10 cellular contexts compared by ENCODE assay signal in genomic region chr20:63025534-63026331, GRCh38. TPM values are rescaled to one million over a fixed set of nuclear protein-coding genes. Genes with fewer than 3 reads are reported as not detected.
DNase-seq lines count a peak whose midpoint lies in the region; ATAC-seq, FAIRE-seq and TF ChIP-seq lines count a peak whose summit lies in the region.
"Had no signal": no experiment of that assay in that cellular context is flagged by ENCODE, and none has a peak within 500 bp of the region (broad histone marks: within the 10 kb centered on the region; RNA-seq: fewer than 3 reads in every experiment).

No MANE protein-coding gene starts in this region.

- H3K4me3 ChIP-seq in Caco-2 (ENCODE audit: low read depth, low read length): no peak overlapping the region
- no peak overlapping the region for H3K4me3 ChIP-seq in astrocyte (ENCODE audit: insufficient read depth, low read depth, low read length)
- H3K4me3 ChIP-seq in neuronal stem cell (ENCODE audit: low read length in 2 of 2): no peak overlapping the region

- H3K9me3 ChIP-seq in Caco-2: no peaks in the 10 kb centered on the region
- H3K9me3 ChIP-seq in astrocyte (ENCODE audit: insufficient read depth, low read depth, low read length): no peaks in the 10 kb centered on the region
- peaks cover 0 to 4% of the 10 kb centered on the region in 2 donors for H3K9me3 ChIP-seq in neuronal stem cell (replicated peaks in 1 of 2; ENCODE audit: control insufficient read depth in 2 of 2, insufficient read depth in 1 of 2, low read depth in 1 of 2, low read length in 2 of 2)

- H3K4me1 Mint-ChIP-seq in Caco-2 (ENCODE audit: low read depth, unreplicated experiment): peaks cover 17% of the 10 kb centered on the region
- peaks cover 6% of the 10 kb centered on the region; the same call in 1 of the 2 replicates for H3K4me1 Mint-ChIP-seq in HFFc6 (ENCODE audit: low read depth)
- no peaks in the 10 kb centered on the region for H3K4me1 Mint-ChIP-seq in astrocyte (ENCODE audit: low read depth, unreplicated experiment)
- H3K4me1 Mint-ChIP-seq in immature natural killer cell: no peaks in the 10 kb centered on the region

- H3K27ac ChIP-seq in astrocyte (ENCODE audit: low read depth, low read length): no peak overlapping the region
- no peak overlapping the region for H3K27ac ChIP-seq in neuronal stem cell (replicated peaks; ENCODE audit: low read length)

- no CpG with 5 or more reads among the region's 45 CpGs for WGBS in neuronal stem cell (ENCODE audit: extremely low coverage in 2 of 2, insufficient read length in 2 of 2, insufficient replicate concordance in 1 of 2), 2 donors

- no peak for FAIRE-seq in astrocyte (lab: Jason Lieb, UNC)

- H3K36me3 ChIP-seq in Caco-2 (ENCODE audit: control insufficient read depth, insufficient read depth, low read length): no peaks in the 10 kb centered on the region
- no peaks in the 10 kb centered on the region for H3K36me3 ChIP-seq in astrocyte (ENCODE audit: insufficient read depth, low read length)
- no peaks in the 10 kb centered on the region for H3K36me3 ChIP-seq in neuronal stem cell (replicated peaks in 1 of 2; ENCODE audit: control insufficient read depth in 2 of 2, insufficient read depth in 2 of 2, low read length in 2 of 2)

- POLR2A ChIA-PET in Caco-2 (lab: Charles Lee) (no interaction called here), GM10248 (lab: Yijun Ruan, JAX) (no interaction called here)

- no peak overlapping the region for H4K91ac ChIP-seq in neuronal stem cell (ENCODE audit: low read depth, low read length, poor library complexity)

- H2BK120ac ChIP-seq in neuronal stem cell (ENCODE audit: low read depth, low read length): no peak overlapping the region

- no peak overlapping the region for H3K14ac ChIP-seq in neuronal stem cell (ENCODE audit: low read length)

- H3K4ac ChIP-seq in neuronal stem cell (ENCODE audit: low read length): no peak overlapping the region

- peaks cover 22% of the 10 kb centered on the region for H3K4me1 ChIP-seq in Caco-2
- H3K4me1 ChIP-seq in astrocyte (ENCODE audit: insufficient read depth, low read length): no peaks in the 10 kb centered on the region
- peaks cover 8 to 14% of the 10 kb centered on the region in 2 donors for H3K4me1 ChIP-seq in neuronal stem cell (ENCODE audit: control insufficient read depth in 2 of 2, insufficient read depth in 1 of 2, low read depth in 1 of 2, low read length in 2 of 2)

- CTCF ChIA-PET in Caco-2 (lab: Charles Lee) (no interaction called here), GM10248 (lab: Yijun Ruan, JAX) (interaction anchor here (1.1 to 2.4 kb wide), 3 partner anchors 14 to 53 kb away, joined by 3 to 7 read pairs (median 7); no protein-coding TSS in a partner anchor)

- peak overlapping the region; percentile 75 for H3K18ac ChIP-seq in neuronal stem cell (ENCODE audit: low read length)

- peak overlapping the region; percentile 53 for H2BK15ac ChIP-seq in neuronal stem cell (ENCODE audit: low read length)

- H3K23ac ChIP-seq in neuronal stem cell (ENCODE audit: low read depth, low read length, poor library complexity): peak overlapping the region; percentile 3

- no peak overlapping the region for H2BK5ac ChIP-seq in neuronal stem cell (ENCODE audit: low read length)

- intact Hi-C loops in Caco-2 (cut with micrococcal nuclease; ENCODE audit: unreplicated experiment): no loop called here

- BruUV-seq in Caco-2 (replicated peaks; lab: Mats Ljungman, UMichigan): no TSS peak

- H2BK12ac ChIP-seq in neuronal stem cell (ENCODE audit: low read length): no peak overlapping the region

- H3K4me3 Mint-ChIP-seq in Caco-2 (ENCODE audit: unreplicated experiment): no peak overlapping the region
- H3K4me3 Mint-ChIP-seq in HFFc6: peak overlapping the region; percentile 46
- no peak overlapping the region for H3K4me3 Mint-ChIP-seq in astrocyte (ENCODE audit: unreplicated experiment)
- no peak overlapping the region for H3K4me3 Mint-ChIP-seq in immature natural killer cell

- H3K27me3 Mint-ChIP-seq in Caco-2 (ENCODE audit: insufficient read depth, unreplicated experiment) (no peaks in the 10 kb centered on the region), HFFc6 (ENCODE audit: insufficient read depth) (peaks cover 63% of the 10 kb centered on the region), astrocyte (ENCODE audit: low read depth, unreplicated experiment) (peaks cover 52% of the 10 kb centered on the region), immature natural killer cell (ENCODE audit: low read depth in 3 of 3) (peaks cover 3 to 9% (median 8%) of the 10 kb centered on the region in 3 donors)

- H4K8ac ChIP-seq in neuronal stem cell (ENCODE audit: low read depth, low read length): no peak overlapping the region

- no peaks in the 10 kb centered on the region for H3K79me1 ChIP-seq in neuronal stem cell (ENCODE audit: low read depth, low read length)

- H3K9ac ChIP-seq in astrocyte (ENCODE audit: low read length) (no peak overlapping the region), neuronal stem cell (ENCODE audit: low read depth, low read length, poor library complexity) (no peak overlapping the region)

- no peak for ATAC-seq in GM21390 (IDR thresholded peaks at IDR 0.05; ENCODE audit: unreplicated experiment)

- no peak for TF ChIP-seq CTCF in Caco-2 (IDR thresholded peaks at IDR 0.05; ENCODE audit: insufficient read depth in 1 of 2, low read depth in 1 of 2, low read length in 1 of 2, severe bottlenecking in 1 of 2, unreplicated experiment in 1 of 2)
- TF ChIP-seq CTCF in HFFc6 (IDR thresholded peaks at IDR 0.05): no peak
- TF ChIP-seq CTCF in astrocyte (IDR thresholded peaks at IDR 0.05; ENCODE audit: insufficient read depth, low read depth, low read length): no peak
- no peak for TF ChIP-seq CTCF in GM10248 (IDR thresholded peaks at IDR 0.05; ENCODE audit: control extremely low read depth, extremely low read depth, low read depth, missing control alignments)

- no peaks in the 10 kb centered on the region for H3K79me2 ChIP-seq in astrocyte (ENCODE audit: insufficient read depth, low read length)

- H3K27ac Mint-ChIP-seq in Caco-2 (ENCODE audit: unreplicated experiment): peak overlapping the region; percentile 4
- H3K27ac Mint-ChIP-seq in HFFc6: no peak overlapping the region
- no peak overlapping the region for H3K27ac Mint-ChIP-seq in astrocyte (ENCODE audit: unreplicated experiment)
- no peak overlapping the region for H3K27ac Mint-ChIP-seq in immature natural killer cell

- H2AK5ac ChIP-seq in neuronal stem cell (ENCODE audit: low read depth, low read length): peak overlapping the region; percentile 80

- H3K27me3 ChIP-seq in Caco-2 (replicated peaks; ENCODE audit: control insufficient read depth, insufficient read depth, low read length) (no peaks in the 10 kb centered on the region), astrocyte (ENCODE audit: insufficient read depth, low read length) (peaks cover 49% of the 10 kb centered on the region), neuronal stem cell (ENCODE audit: control insufficient read depth in 3 of 3, insufficient read depth in 3 of 3, low read depth in 1 of 3, low read length in 3 of 3) (peaks cover 0 to 37% (median 6%) of the 10 kb centered on the region in 3 experiments)

- peaks cover 21% of the 10 kb centered on the region for H3K36me3 Mint-ChIP-seq in Caco-2 (ENCODE audit: insufficient read depth, unreplicated experiment)
- H3K36me3 Mint-ChIP-seq in HFFc6 (ENCODE audit: low read depth): no peaks in the 10 kb centered on the region
- peaks cover 2% of the 10 kb centered on the region for H3K36me3 Mint-ChIP-seq in astrocyte (ENCODE audit: low read depth, unreplicated experiment)
- no peaks in the 10 kb centered on the region for H3K36me3 Mint-ChIP-seq in immature natural killer cell

- DNase-seq in Caco-2 (peak in 1 of 2 experiments; percentile 42), HFFc6 (peak; percentile 11), astrocyte (ENCODE audit: low read depth) (peak; percentile 4), neuronal stem cell (ENCODE audit: low spot score) (no peak), GM10248 (ENCODE audit: extremely low spot score) (no peak), immature natural killer cell (no peak), NCI-H2171 (lab: John Stamatoyannopoulos, UW) (no peak)
- DNase-seq: islet precursor cell; stimulated activated CD4-positive, alpha-beta T cell treated with anti-CD3 and anti-CD28 coated beads, Interleukin-4, amount 100 ng/mL, for 24 hours had no signal

- H4K20me1 ChIP-seq in astrocyte (ENCODE audit: insufficient read depth, low read length): no peaks in the 10 kb centered on the region

- H3K4me2 ChIP-seq in astrocyte (ENCODE audit: low read length) (peak overlapping the region; percentile 44), neuronal stem cell (ENCODE audit: insufficient read depth, low read length, poor library complexity, severe bottlenecking) (no peak overlapping the region)

- H2AFZ ChIP-seq in astrocyte (ENCODE audit: low read depth, low read length) (peak overlapping the region; percentile 56), neuronal stem cell (ENCODE audit: low read length) (no peak overlapping the region)

- H3K9me3 Mint-ChIP-seq in Caco-2 (ENCODE audit: unreplicated experiment) (peaks cover 5% of the 10 kb centered on the region), HFFc6 (peaks cover 4% of the 10 kb centered on the region; the same call in 1 of the 2 replicates), astrocyte (ENCODE audit: unreplicated experiment) (peaks cover 3% of the 10 kb centered on the region), immature natural killer cell (peaks cover 0 to 2% (median 0%) of the 10 kb centered on the region in 6 donors)

RNA-seq across cellular contexts. Expression of gene BHLHE23, which starts 19.0 kb away (rescaled TPM):
- 0.49 and 0.95 TPM in 2 replicates for total RNA-seq in Caco-2 (2022)
- not detected for total RNA-seq in HFFc6 (2021; fragmentation: NEBNext Ultra II Directional; extraction: Animal tissue kit (Norgen Biotek cat#: 25700))
- not detected in 2 replicates for total RNA-seq in astrocyte
- not detected for polyA plus RNA-seq in neuronal stem cell (2013, experiment 1 of 2)
- not detected for polyA plus RNA-seq in neuronal stem cell (2013, experiment 2 of 2)
- not detected for polyA plus RNA-seq in immature natural killer cell

Comparison
In these comparisons a context has a peak if more than half of its experiments do, and no peak if none do; other contexts are left out.
1. DNase-seq: peak in HFFc6 (single experiment) and astrocyte (single experiment); none in neuronal stem cell (single experiment), GM10248 (single experiment), immature natural killer cell (0 of 3) and NCI-H2171 (single experiment).